ENCODE assay signal across 1 cellular context in the genomic region with DNA sequence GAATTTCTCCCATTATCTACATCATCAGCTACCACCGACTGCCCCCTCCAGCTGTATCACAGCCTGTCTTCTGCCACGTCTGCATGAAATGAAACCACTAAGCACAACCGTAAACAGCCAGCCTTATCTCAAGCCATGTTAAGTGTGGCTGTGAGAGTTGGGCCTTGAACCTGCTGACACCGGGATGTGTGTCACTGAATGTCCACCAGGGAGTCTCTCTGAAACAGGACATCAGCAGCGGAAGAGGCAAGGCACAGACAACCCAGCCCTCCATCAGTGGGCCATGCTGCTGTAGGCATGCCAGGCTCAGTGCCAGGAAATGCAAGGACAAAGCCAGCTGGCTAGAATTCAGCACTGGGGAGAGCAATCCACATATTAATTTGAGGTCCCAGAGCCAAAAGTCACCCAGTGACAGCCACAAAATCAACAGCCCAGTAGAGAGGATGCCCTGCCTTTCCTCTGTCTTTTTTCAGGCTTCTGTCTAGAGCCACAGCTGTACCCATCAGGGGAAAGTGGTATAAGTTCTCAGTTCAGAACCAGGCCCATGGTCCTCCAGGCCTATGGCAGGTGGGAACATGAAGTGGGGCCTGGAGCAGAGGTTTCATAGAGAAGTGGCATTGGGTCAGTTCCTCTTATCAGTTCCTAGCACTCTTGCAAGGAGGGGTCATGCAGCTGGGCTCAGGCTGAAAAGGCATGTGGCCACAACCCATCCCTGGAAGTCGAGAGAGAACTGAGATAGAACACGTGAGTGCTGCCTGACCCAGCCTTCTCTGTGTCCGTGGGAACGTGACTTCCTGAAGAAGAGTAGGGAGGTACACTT.
TF ChIP-seq lines count a peak whose summit lies in the region.

No MANE protein-coding gene starts in this region.

TF ChIP-seq in K562, 482 proteins besides CTCF, POLR2A, EP300 and RAD21 (continued from another document and continues in another):
- TF ChIP-seq, protein P1, sequence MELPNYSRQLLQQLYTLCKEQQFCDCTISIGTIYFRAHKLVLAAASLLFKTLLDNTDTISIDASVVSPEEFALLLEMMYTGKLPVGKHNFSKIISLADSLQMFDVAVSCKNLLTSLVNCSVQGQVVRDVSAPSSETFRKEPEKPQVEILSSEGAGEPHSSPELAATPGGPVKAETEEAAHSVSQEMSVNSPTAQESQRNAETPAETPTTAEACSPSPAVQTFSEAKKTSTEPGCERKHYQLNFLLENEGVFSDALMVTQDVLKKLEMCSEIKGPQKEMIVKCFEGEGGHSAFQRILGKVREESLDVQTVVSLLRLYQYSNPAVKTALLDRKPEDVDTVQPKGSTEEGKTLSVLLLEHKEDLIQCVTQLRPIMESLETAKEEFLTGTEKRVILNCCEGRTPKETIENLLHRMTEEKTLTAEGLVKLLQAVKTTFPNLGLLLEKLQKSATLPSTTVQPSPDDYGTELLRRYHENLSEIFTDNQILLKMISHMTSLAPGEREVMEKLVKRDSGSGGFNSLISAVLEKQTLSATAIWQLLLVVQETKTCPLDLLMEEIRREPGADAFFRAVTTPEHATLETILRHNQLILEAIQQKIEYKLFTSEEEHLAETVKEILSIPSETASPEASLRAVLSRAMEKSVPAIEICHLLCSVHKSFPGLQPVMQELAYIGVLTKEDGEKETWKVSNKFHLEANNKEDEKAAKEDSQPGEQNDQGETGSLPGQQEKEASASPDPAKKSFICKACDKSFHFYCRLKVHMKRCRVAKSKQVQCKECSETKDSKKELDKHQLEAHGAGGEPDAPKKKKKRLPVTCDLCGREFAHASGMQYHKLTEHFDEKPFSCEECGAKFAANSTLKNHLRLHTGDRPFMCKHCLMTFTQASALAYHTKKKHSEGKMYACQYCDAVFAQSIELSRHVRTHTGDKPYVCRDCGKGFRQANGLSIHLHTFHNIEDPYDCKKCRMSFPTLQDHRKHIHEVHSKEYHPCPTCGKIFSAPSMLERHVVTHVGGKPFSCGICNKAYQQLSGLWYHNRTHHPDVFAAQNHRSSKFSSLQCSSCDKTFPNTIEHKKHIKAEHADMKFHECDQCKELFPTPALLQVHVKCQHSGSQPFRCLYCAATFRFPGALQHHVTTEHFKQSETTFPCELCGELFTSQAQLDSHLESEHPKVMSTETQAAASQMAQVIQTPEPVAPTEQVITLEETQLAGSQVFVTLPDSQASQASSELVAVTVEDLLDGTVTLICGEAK (IDR thresholded peaks at IDR 0.05): no peak
- TF ChIP-seq, protein P1 (CRISPR knock-in tag; IDR thresholded peaks at IDR 0.05): no peak
- TF ChIP-seq CREB3L1 (IDR thresholded peaks at IDR 0.05; ENCODE audit: borderline replicate concordance, low read depth) (peak; percentile 95), NR4A1 (CRISPR knock-in tag; IDR thresholded peaks at IDR 0.05) (no peak), NR4A1 (tag; IDR thresholded peaks at IDR 0.05) (peak; percentile 57; the same call in 1 of the 2 replicates), ILK (tag; IDR thresholded peaks at IDR 0.05; ENCODE audit: borderline replicate concordance, low read depth) (no peak), PHB (CRISPR knock-in tag; IDR thresholded peaks at IDR 0.05) (no peak), GTF2A2 (tag; IDR thresholded peaks at IDR 0.05) (no peak), ZNF212 (CRISPR knock-in tag; IDR thresholded peaks at IDR 0.05) (no peak), ARNT (IDR thresholded peaks at IDR 0.05) (no peak), ZNF696 (CRISPR knock-in tag; conservative IDR thresholded peaks at IDR 0.05) (no peak), E2F6 (IDR thresholded peaks at IDR 0.05; ENCODE audit: borderline replicate concordance in 1 of 2, extremely low read depth in 1 of 2, insufficient read depth in 1 of 2, insufficient read length in 1 of 2, low read depth in 1 of 2, low read length in 1 of 2, poor library complexity in 1 of 2, severe bottlenecking in 1 of 2) (peak; percentile 19 to 61), RFX7 (CRISPR knock-in tag; IDR thresholded peaks at IDR 0.05) (no peak), ATF3 (IDR thresholded peaks at IDR 0.05) (no peak), ATF3 (CRISPR knock-in tag; conservative IDR thresholded peaks at IDR 0.05) (no peak), BRCA1 (IDR thresholded peaks at IDR 0.05) (no peak), BRCA1 (CRISPR knock-in tag; IDR thresholded peaks at IDR 0.05) (no peak), ZNF23 (CRISPR knock-in tag; IDR thresholded peaks at IDR 0.05) (no peak), ZNF224 (CRISPR knock-in tag; IDR thresholded peaks at IDR 0.05) (no peak), SOX6 (IDR thresholded peaks at IDR 0.05) (peak; percentile 75), EWSR1 (IDR thresholded peaks at IDR 0.05; ENCODE audit: borderline replicate concordance, low read depth, partially characterized antibody) (no peak), KAT7 (CRISPR knock-in tag; IDR thresholded peaks at IDR 0.05; ENCODE audit: borderline replicate concordance) (no peak), CHD7 (IDR thresholded peaks at IDR 0.05; ENCODE audit: low read depth, low read length) (no peak), ZNF140 (CRISPR knock-in tag; IDR thresholded peaks at IDR 0.05) (no peak), ZKSCAN8 (CRISPR knock-in tag; IDR thresholded peaks at IDR 0.05) (peak; percentile 32; the same call in 1 of the 2 replicates), NFE2 (IDR thresholded peaks at IDR 0.05; ENCODE audit: low read depth) (no peak), POLR3A (IDR thresholded peaks at IDR 0.05; ENCODE audit: borderline replicate concordance, extremely low read depth, insufficient read depth, insufficient read length) (no peak), CGGBP1 (CRISPR knock-in tag; IDR thresholded peaks at IDR 0.05) (no peak), ZNF133 (CRISPR knock-in tag; IDR thresholded peaks at IDR 0.05) (no peak), ZNF41 (CRISPR knock-in tag; conservative IDR thresholded peaks at IDR 0.05) (no peak)
